ENCODE assay signal across 32 cellular contexts in the genomic region with DNA sequence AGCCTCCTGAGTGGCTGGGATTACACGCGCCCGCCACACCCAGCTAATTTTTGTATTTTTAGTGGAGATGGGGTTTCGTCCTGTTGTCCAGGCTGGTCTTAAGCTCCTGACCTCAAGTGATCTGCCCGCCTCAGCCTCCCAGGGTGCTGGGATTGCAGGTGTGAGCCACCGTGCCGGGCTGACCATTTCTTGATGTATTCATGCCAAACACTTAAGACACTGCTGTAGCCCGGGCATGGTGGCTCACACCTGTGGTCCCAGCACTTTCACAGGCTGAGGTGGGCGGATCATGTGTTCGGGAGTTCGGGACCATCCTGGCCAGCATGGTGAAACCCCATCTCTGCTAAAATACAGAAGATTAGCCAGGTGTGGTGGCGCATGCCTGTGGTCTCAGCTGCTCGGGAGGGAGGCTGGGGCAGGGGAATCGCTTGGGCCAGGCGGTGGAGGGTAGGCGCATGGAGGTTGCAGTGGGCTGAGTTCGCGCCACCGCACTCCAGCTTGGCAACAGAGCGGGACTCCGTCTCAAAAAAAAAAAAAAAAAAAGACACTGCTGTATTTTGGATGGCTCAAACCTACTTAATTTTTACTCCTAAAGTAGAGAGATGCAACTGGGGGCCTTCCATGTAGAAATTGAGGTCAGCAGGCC.
DNase-seq lines count a peak whose midpoint lies in the region; FAIRE-seq and TF ChIP-seq lines count a peak whose summit lies in the region.
"Had no signal": no experiment of that assay in that cellular context is flagged by ENCODE, and none has a peak within 500 bp of the region (broad histone marks: within the 10 kb centered on the region; RNA-seq: fewer than 3 reads in every experiment).

No MANE protein-coding gene starts in this region.

- no peak overlapping the region for H3K27ac ChIP-seq in kidney (ENCODE audit: low read depth in 2 of 2, low read length in 2 of 2)
- H3K27ac ChIP-seq: 22Rv1; A549; BLaER1; BLaER1 treated with 17β-estradiol and CSF1 and Interleukin-3, amounts not matched to agents 10 nM and 100 nM; C4-2B had no signal

- no peaks in the 10 kb centered on the region for H3K4me1 ChIP-seq in Caco-2
- no peaks in the 10 kb centered on the region for H3K4me1 ChIP-seq in kidney (ENCODE audit: control insufficient read depth in 1 of 2, insufficient read depth in 1 of 2, low read depth in 1 of 2, low read length in 2 of 2)
- H3K4me1 ChIP-seq: A549; BE2C; BLaER1; BLaER1 treated with 17β-estradiol and CSF1 and Interleukin-3, amounts not matched to agents 10 nM and 100 nM had no signal

- TF ChIP-seq CTCF in Caco-2 (IDR thresholded peaks at IDR 0.05; ENCODE audit: insufficient read depth in 1 of 2, low read depth in 1 of 2, low read length in 1 of 2, severe bottlenecking in 1 of 2, unreplicated experiment in 1 of 2), result no peak
- no peak for TF ChIP-seq CTCF in kidney (IDR thresholded peaks at IDR 0.05; ENCODE audit: borderline replicate concordance, extremely low read depth, insufficient read depth)

- no peak overlapping the region for H3K4me3 ChIP-seq in Caco-2 (ENCODE audit: low read depth, low read length)
- no peak overlapping the region for H3K4me3 ChIP-seq in kidney (ENCODE audit: low read length in 2 of 2)
- H3K4me3 ChIP-seq: A549; BLaER1; BLaER1 treated with 17β-estradiol and CSF1 and Interleukin-3, amounts not matched to agents 10 nM and 100 nM had no signal

- H3K9ac ChIP-seq in kidney (ENCODE audit: low read length in 2 of 2), result no peak overlapping the region
- H3K9ac ChIP-seq: BLaER1; BLaER1 treated with 17β-estradiol and CSF1 and Interleukin-3, amounts not matched to agents 10 nM and 100 nM had no signal

- intact Hi-C loops in Caco-2 (cut with micrococcal nuclease; ENCODE audit: unreplicated experiment) (no loop called here), kidney (cut with DNase I) (no loop called here)

- CTCF ChIA-PET in Caco-2 (lab: Charles Lee), result no interaction called here

- no peaks in the 10 kb centered on the region for H3K27me3 ChIP-seq in Caco-2 (replicated peaks; ENCODE audit: control insufficient read depth, insufficient read depth, low read length)
- H3K27me3 ChIP-seq: BE2C; BLaER1; BLaER1 treated with 17β-estradiol and CSF1 and Interleukin-3, amounts not matched to agents 10 nM and 100 nM had no signal

- POLR2A ChIA-PET in Caco-2 (lab: Charles Lee), result no interaction called here

- DNase-seq in Caco-2 (no peak), kidney (peak; percentile 28), putamen (ENCODE audit: low spot score) (no peak)
- no peak for DNase-seq in activated CD4-positive, CD25-positive, alpha-beta regulatory T cell treated with anti-CD3 and anti-CD28 coated beads, Interleukin-2, amount 50 U/mL, for 72 hours
- DNase-seq: 8988T; ACHN; AML-193; BE2C; C1 segment of cervical spinal cord; Calu3; CD4-positive, alpha-beta memory T cell; CD4-positive, alpha-beta T cell; CD4-positive, CD25-positive, alpha-beta regulatory T cell; CD8-positive, alpha-beta memory T cell; CD8-positive, alpha-beta T cell; COR-L47; DMS 273 treated with DMSO at 0.1 percent for 48 hours; DMS153; DMS53; DMS79; DMS79 treated with DMSO at 0.1 percent for 48 hours; DND-41; EL had no signal

- H3K36me3 Mint-ChIP-seq in Caco-2 (ENCODE audit: insufficient read depth, unreplicated experiment), result no peaks in the 10 kb centered on the region
- H3K36me3 Mint-ChIP-seq: CD14-positive monocyte; CD4-positive, alpha-beta memory T cell; CD4-positive, CD25-positive, alpha-beta regulatory T cell; CD8-positive, alpha-beta memory T cell; CD8-positive, alpha-beta T cell had no signal

- H3K9me3 ChIP-seq in Caco-2, result peaks cover 7% of the 10 kb centered on the region
- peaks cover 0 to 4% of the 10 kb centered on the region in 2 donors for H3K9me3 ChIP-seq in kidney (ENCODE audit: control insufficient read depth in 1 of 2, low read length in 2 of 2)
- H3K9me3 ChIP-seq: A549, BE2C had no signal

- no peaks in the 10 kb centered on the region for H3K27me3 Mint-ChIP-seq in Caco-2 (ENCODE audit: insufficient read depth, unreplicated experiment)
- H3K27me3 Mint-ChIP-seq: B cell; CD4-positive, alpha-beta T cell; CD4-positive, CD25-positive, alpha-beta regulatory T cell; CD8-positive, alpha-beta memory T cell had no signal

- H3K27ac Mint-ChIP-seq in Caco-2 (ENCODE audit: unreplicated experiment), result peak overlapping the region; percentile 21
- H3K27ac Mint-ChIP-seq: B cell; CD14-positive monocyte; CD4-positive, alpha-beta memory T cell; CD4-positive, alpha-beta T cell; CD4-positive, CD25-positive, alpha-beta regulatory T cell; CD8-positive, alpha-beta memory T cell; CD8-positive, alpha-beta T cell had no signal

- no TSS peak for BruUV-seq in Caco-2 (replicated peaks; lab: Mats Ljungman, UMichigan)

- FAIRE-seq in kidney (lab: Jason Lieb, UNC), result no peak
- FAIRE-seq: A204.1, A549, D721Med had no signal

- H3K9me3 Mint-ChIP-seq in Caco-2 (ENCODE audit: unreplicated experiment), result no peaks in the 10 kb centered on the region

- H3K4me1 Mint-ChIP-seq in Caco-2 (ENCODE audit: low read depth, unreplicated experiment), result no peaks in the 10 kb centered on the region
- H3K4me1 Mint-ChIP-seq: CD14-positive monocyte; CD4-positive, alpha-beta memory T cell; CD4-positive, CD25-positive, alpha-beta regulatory T cell; CD8-positive, alpha-beta memory T cell had no signal

- H3K4me3 Mint-ChIP-seq in Caco-2 (ENCODE audit: unreplicated experiment), result no peak overlapping the region
- H3K4me3 Mint-ChIP-seq: B cell; CD14-positive monocyte; CD4-positive, alpha-beta memory T cell; CD4-positive, alpha-beta T cell; CD4-positive, CD25-positive, alpha-beta regulatory T cell; CD8-positive, alpha-beta T cell had no signal

- H3K36me3 ChIP-seq in Caco-2 (ENCODE audit: control insufficient read depth, insufficient read depth, low read length) (no peaks in the 10 kb centered on the region), kidney (ENCODE audit: control insufficient read depth in 1 of 2, insufficient read depth in 2 of 2, low read length in 2 of 2) (no peaks in the 10 kb centered on the region)
- H3K36me3 ChIP-seq: BE2C; BLaER1; BLaER1 treated with 17β-estradiol and CSF1 and Interleukin-3, amounts not matched to agents 10 nM and 100 nM had no signal
